In the genomic region with DNA sequence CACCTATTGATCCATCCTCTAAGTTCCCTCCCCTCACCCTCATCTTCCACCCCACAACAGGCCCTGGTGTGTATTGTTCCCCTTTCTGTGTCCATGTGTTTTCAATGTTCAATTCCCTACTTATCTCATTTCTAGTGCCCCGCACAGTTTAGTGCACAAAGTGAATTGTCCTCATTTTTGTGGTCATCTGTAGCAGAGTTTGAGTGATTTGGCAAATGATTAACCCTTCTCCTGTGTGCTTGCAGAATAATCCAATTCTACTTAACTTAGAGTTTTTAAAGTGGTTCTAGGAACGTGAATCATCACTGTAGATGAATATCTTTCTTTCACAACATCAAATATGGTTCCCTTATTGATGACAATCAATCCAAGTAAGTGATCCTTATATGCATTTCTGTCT, we compare ENCODE assay signal across 20 cellular contexts. TPM values are rescaled to one million over a fixed set of nuclear protein-coding genes. Genes with fewer than 3 reads are reported as not detected.
A peak's percentile ranks its signal among the peaks of the same experiment; 100 is the strongest.
DNase-seq lines count a peak whose midpoint lies in the region; ATAC-seq and TF ChIP-seq lines count a peak whose summit lies in the region.
"Had no signal": no experiment of that assay in that cellular context is flagged by ENCODE, and none has a peak within 500 bp of the region (broad histone marks: within the 10 kb centered on the region; RNA-seq: fewer than 3 reads in every experiment).

No MANE protein-coding gene starts in this region.

- H3K27me3 ChIP-seq in adipocyte (replicated peaks; ENCODE audit: control insufficient read depth, insufficient read depth, low read length) (no peaks in the 10 kb centered on the region), heart left ventricle (peaks cover 0 to 28% (median 16%) of the 10 kb centered on the region in 9 donors)
- H3K27me3 ChIP-seq: SJSA1 had no signal

- H3K27me3 Mint-ChIP-seq in activated CD4-positive, alpha-beta T cell treated with anti-CD3 and anti-CD28 coated beads, Interleukin-2, amount 10 ng/mL, durations not matched to agents 24 days and 14 days: peaks cover 17% of the 10 kb centered on the region
- H3K27me3 Mint-ChIP-seq in activated CD4-positive, alpha-beta T cell treated with anti-CD3 and anti-CD28 coated beads, Interleukin-2, amount 10 ng/mL, durations not matched to agents 7 days and 5 days: peaks cover 23% of the 10 kb centered on the region

- H3K4me1 ChIP-seq in adipocyte (ENCODE audit: control insufficient read depth, insufficient read depth, low read length) (peaks cover 4% of the 10 kb centered on the region), heart left ventricle (peaks cover 0 to 7% (median 1%) of the 10 kb centered on the region in 12 donors)

- intact Hi-C loops in activated CD4-positive, alpha-beta T cell treated with anti-CD3 and anti-CD28 coated beads, Interleukin-2, amount 10 ng/mL, durations not matched to agents 24 days and 14 days (cut with micrococcal nuclease): no loop called here
- intact Hi-C loops in heart left ventricle (cut with DNase I): loop anchor here in 1 of 10 donors (10.0 kb wide), 1 partner anchor 198 kb away; no protein-coding TSS in a partner anchor

- no peak for TF ChIP-seq POLR2A in heart left ventricle (IDR thresholded peaks at IDR 0.05)

- H3K27ac Mint-ChIP-seq in activated CD4-positive, alpha-beta T cell treated with anti-CD3 and anti-CD28 coated beads, Interleukin-2, amount 10 ng/mL, durations not matched to agents 24 days and 14 days: no peak overlapping the region
- no peak overlapping the region for H3K27ac Mint-ChIP-seq in activated CD4-positive, alpha-beta T cell treated with anti-CD3 and anti-CD28 coated beads, Interleukin-2, amount 10 ng/mL, durations not matched to agents 7 days and 5 days
- H3K27ac Mint-ChIP-seq: IgD-negative memory B cell had no signal

- no peak overlapping the region for H3K9ac ChIP-seq in adipocyte (ENCODE audit: low read length)

- no peaks in the 10 kb centered on the region for H3K9me3 Mint-ChIP-seq in activated CD4-positive, alpha-beta T cell treated with anti-CD3 and anti-CD28 coated beads, Interleukin-2, amount 10 ng/mL, durations not matched to agents 24 days and 14 days
- H3K9me3 Mint-ChIP-seq in activated CD4-positive, alpha-beta T cell treated with anti-CD3 and anti-CD28 coated beads, Interleukin-2, amount 10 ng/mL, durations not matched to agents 7 days and 5 days: no peaks in the 10 kb centered on the region

- H3K36me3 Mint-ChIP-seq in activated CD4-positive, alpha-beta T cell treated with anti-CD3 and anti-CD28 coated beads, Interleukin-2, amount 10 ng/mL, durations not matched to agents 24 days and 14 days (ENCODE audit: low read depth): no peaks in the 10 kb centered on the region
- H3K36me3 Mint-ChIP-seq in activated CD4-positive, alpha-beta T cell treated with anti-CD3 and anti-CD28 coated beads, Interleukin-2, amount 10 ng/mL, durations not matched to agents 7 days and 5 days (ENCODE audit: low read depth): no peaks in the 10 kb centered on the region
- H3K36me3 Mint-ChIP-seq: IgD-negative memory B cell had no signal

- TF ChIP-seq CTCF in RWPE1 (conservative IDR thresholded peaks at IDR 0.05; ENCODE audit: low read depth) (no peak), heart left ventricle (IDR thresholded peaks at IDR 0.05) (no peak)

- no peak overlapping the region for H3K27ac ChIP-seq in RWPE1
- H3K27ac ChIP-seq in heart left ventricle: no peak overlapping the region
- H3K27ac ChIP-seq: C4-2B, SJSA1 had no signal

- POLR2A ChIA-PET in activated CD4-positive, alpha-beta T cell treated with anti-CD3 and anti-CD28 coated beads, Interleukin-2, amount 10 ng/mL, durations not matched to agents 7 days and 5 days (lab: Charles Lee): no interaction called here
- POLR2A ChIA-PET in RWPE1 (lab: Yijun Ruan, JAX; ENCODE audit: low non-redundant PET): no interaction called here

- H3K9me3 ChIP-seq in adipocyte (ENCODE audit: control insufficient read depth, low read length): no peaks in the 10 kb centered on the region
- H3K9me3 ChIP-seq in heart left ventricle: no peaks in the 10 kb centered on the region
- H3K9me3 ChIP-seq: SJSA1 had no signal

- ATAC-seq in heart left ventricle: no peak

- H3K36me3 ChIP-seq in adipocyte (ENCODE audit: control insufficient read depth, insufficient read depth, low read length, severe bottlenecking): no peaks in the 10 kb centered on the region
- no peaks in the 10 kb centered on the region for H3K36me3 ChIP-seq in heart left ventricle
- H3K36me3 ChIP-seq: SJSA1 had no signal

- DNase-seq in activated CD4-positive, alpha-beta T cell treated with anti-CD3 and anti-CD28 coated beads, Interleukin-2, amount 10 ng/mL, durations not matched to agents 24 days and 14 days: peak; percentile 34
- DNase-seq in activated CD4-positive, alpha-beta T cell treated with anti-CD3 and anti-CD28 coated beads, Interleukin-2, amount 10 ng/mL, durations not matched to agents 7 days and 5 days: no peak
- DNase-seq in adipocyte (ENCODE audit: low read depth) (peak; percentile 50), fibroblast of peridontal ligament (ENCODE audit: extremely low read depth) (peak; percentile 82), renal cortical epithelial cell (ENCODE audit: low read depth) (peak; percentile 91), RWPE1 (ENCODE audit: low spot score) (no peak), heart left ventricle (no peak)
- no peak for DNase-seq in stimulated activated CD4-positive, alpha-beta T cell treated with anti-CD3 and anti-CD28 coated beads, Interleukin-4, amount 100 ng/mL, for 4 hours
- DNase-seq: 8988T, COR-L47, DMS79 treated with DMSO at 0.1 percent for 48 hours, GF-D8, NCI-H1417, NCI-H2029, NCI-H510A, NCI-H82 had no signal

- no peak overlapping the region for H3K4me3 ChIP-seq in adipocyte (ENCODE audit: low read length)
- no peak overlapping the region for H3K4me3 ChIP-seq in heart left ventricle
- H3K4me3 ChIP-seq: SJSA1 had no signal

- WGBS in heart left ventricle, 4 donors: 77 to 83% (median 80%) methylated on average over 2 of the region's 2 CpGs

- no peaks in the 10 kb centered on the region for H3K4me1 Mint-ChIP-seq in activated CD4-positive, alpha-beta T cell treated with anti-CD3 and anti-CD28 coated beads, Interleukin-2, amount 10 ng/mL, durations not matched to agents 24 days and 14 days
- H3K4me1 Mint-ChIP-seq in activated CD4-positive, alpha-beta T cell treated with anti-CD3 and anti-CD28 coated beads, Interleukin-2, amount 10 ng/mL, durations not matched to agents 7 days and 5 days: peaks cover 3% of the 10 kb centered on the region

- H3K4me3 Mint-ChIP-seq in activated CD4-positive, alpha-beta T cell treated with anti-CD3 and anti-CD28 coated beads, Interleukin-2, amount 10 ng/mL, durations not matched to agents 24 days and 14 days: no peak overlapping the region
- no peak overlapping the region for H3K4me3 Mint-ChIP-seq in activated CD4-positive, alpha-beta T cell treated with anti-CD3 and anti-CD28 coated beads, Interleukin-2, amount 10 ng/mL, durations not matched to agents 7 days and 5 days
- H3K4me3 Mint-ChIP-seq: IgD-negative memory B cell had no signal

- CTCF ChIA-PET in activated CD4-positive, alpha-beta T cell treated with anti-CD3 and anti-CD28 coated beads, Interleukin-2, amount 10 ng/mL, durations not matched to agents 7 days and 5 days (lab: Charles Lee): interaction anchor here (0.6 kb wide), 1 partner anchor 795 kb away, joined by 3 read pairs; no protein-coding TSS in a partner anchor
- CTCF ChIA-PET in RWPE1 (lab: Yijun Ruan, JAX): interaction anchor here (0.6 kb wide), 1 partner anchor 1365 kb away, joined by 3 read pairs; no protein-coding TSS in a partner anchor

RNA-seq across cellular contexts. Expression of gene HAPLN1, which starts 6.3 kb away (rescaled TPM):
- total RNA-seq in activated CD4-positive, alpha-beta T cell treated with anti-CD3 and anti-CD28 coated beads, Interleukin-2, amount 10 ng/mL, durations not matched to agents 24 days and 14 days: not detected in 2 replicates
- not detected for total RNA-seq in activated CD4-positive, alpha-beta T cell treated with anti-CD3 and anti-CD28 coated beads, Interleukin-2, amount 10 ng/mL, durations not matched to agents 7 days and 5 days
- not detected in 2 replicates for total RNA-seq in renal cortical epithelial cell
- total RNA-seq in heart left ventricle: 1 to 10 TPM in 5 of 9 donors, under 1 TPM in 2, not detected in 2; 0.16 to 2.2 (median 1.1) TPM
- polyA plus RNA-seq in heart left ventricle: under 1 TPM; 0.07 to 0.15 TPM
- total RNA-seq: LHCN-M2 had no signal
- polyA plus RNA-seq: IgD-negative memory B cell had no signal

Comparison
In these comparisons a context has a peak if more than half of its experiments do, and no peak if none do; other contexts are left out.
1. DNase-seq: peak in activated CD4-positive, alpha-beta T cell treated with anti-CD3 and anti-CD28 coated beads, Interleukin-2, amount 10 ng/mL, durations not matched to agents 24 days and 14 days (single experiment), adipocyte (single experiment), fibroblast of peridontal ligament (single experiment) and renal cortical epithelial cell (single experiment); none in activated CD4-positive, alpha-beta T cell treated with anti-CD3 and anti-CD28 coated beads, Interleukin-2, amount 10 ng/mL, durations not matched to agents 7 days and 5 days (single experiment), stimulated activated CD4-positive, alpha-beta T cell treated with anti-CD3 and anti-CD28 coated beads, Interleukin-4, amount 100 ng/mL, for 4 hours (0 of 2), RWPE1 (single experiment) and heart left ventricle (0 of 5).